21 cellular contexts compared by ENCODE assay signal in the genomic region with DNA sequence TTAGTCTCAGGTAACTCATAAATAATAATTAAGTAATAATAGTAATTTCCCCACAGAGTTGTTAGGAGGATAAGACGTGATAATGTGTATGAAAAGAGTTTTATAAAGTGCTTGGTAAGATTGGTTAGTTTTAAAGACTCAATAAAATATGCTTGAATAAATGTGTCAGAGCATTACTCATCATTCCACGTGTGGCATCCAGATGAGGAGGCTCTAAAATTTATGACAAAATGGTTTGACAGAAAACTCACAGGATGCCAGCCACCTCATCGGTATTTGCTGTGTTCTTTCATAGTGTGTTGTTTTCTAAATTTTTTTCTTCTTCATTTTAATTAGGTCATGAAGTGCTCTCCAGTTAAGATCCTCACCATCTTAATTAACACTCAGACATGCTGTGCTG. TPM values are rescaled to one million over a fixed set of nuclear protein-coding genes. Genes with fewer than 3 reads are reported as not detected.
"Had no signal": no experiment of that assay in that cellular context is flagged by ENCODE, and none has a peak within 500 bp of the region (broad histone marks: within the 10 kb centered on the region; RNA-seq: fewer than 3 reads in every experiment).

No MANE protein-coding gene starts in this region.

- H3K27me3 ChIP-seq: cardiac muscle cell, neutrophil, vagina had no signal

- DNase-seq: activated CD4-positive, alpha-beta memory T cell treated with anti-CD3 and anti-CD28 coated beads for 36 hours; activated CD8-positive, alpha-beta memory T cell treated with anti-CD3 and anti-CD28 coated beads, Interleukin-2, amount 10 ng/mL, durations not matched to agents 7 days and 5 days; activated naive CD4-positive, alpha-beta T cell treated with anti-CD3 and anti-CD28 coated beads, Interleukin-2, amount 50 U/mL, for 16 hours; activated T-cell treated with anti-CD3 and anti-CD28 coated beads, Interleukin-2, amount 50 U/mL, for 1 hour; erythroblast; glutamatergic neuron; hypothalamus; kidney; left ventricle myocardium inferior; mesenchymal stem cell; natural killer cell; stimulated activated CD4-positive, alpha-beta T cell treated with anti-CD3 and anti-CD28 coated beads, Interleukin-12 subunit alpha, Interleukin-12 subunit beta, amount 100 ng/mL, for 4 hours; stimulated activated CD4-positive, alpha-beta T cell treated with anti-CD3 and anti-CD28 coated beads, Interleukin-2, amount 100 ng/mL, for 24 hours; T1000 had no signal

- H3K9me3 ChIP-seq: left ventricle myocardium inferior, neutrophil, vagina had no signal

- H3K4me1 ChIP-seq: left ventricle myocardium inferior, parathyroid adenoma had no signal

- ATAC-seq: activated CD8-positive, alpha-beta memory T cell treated with anti-CD3 and anti-CD28 coated beads, Interleukin-2, amount 10 ng/mL, durations not matched to agents 7 days and 5 days; natural killer cell; stimulated activated effector memory CD8-positive, alpha-beta T cell treated with anti-CD3 and anti-CD28 coated beads, Interleukin-12 subunit alpha, Interleukin-12 subunit beta, amount 100 ng/mL, for 72 hours had no signal

- H3K27ac ChIP-seq: cardiac muscle cell, left ventricle myocardium inferior, neutrophil, parathyroid adenoma, vagina, VCaP had no signal

- H3K4me3 ChIP-seq: cardiac muscle cell, left ventricle myocardium inferior, vagina had no signal

- H3K36me3 ChIP-seq: cardiac muscle cell, left ventricle myocardium inferior, neutrophil, vagina had no signal

RNA-seq across cellular contexts. Expression of gene SPAG17, which starts 19.1 kb away (rescaled TPM):
- total RNA-seq: activated CD4-positive, alpha-beta memory T cell treated with anti-CD3 and anti-CD28 coated beads for 36 hours; activated CD8-positive, alpha-beta memory T cell treated with anti-CD3 and anti-CD28 coated beads, Interleukin-2, amount 10 ng/mL, durations not matched to agents 7 days and 5 days; dermis microvascular lymphatic vessel endothelial cell; left ventricle myocardium inferior; natural killer cell had no signal
